In the genomic region with DNA sequence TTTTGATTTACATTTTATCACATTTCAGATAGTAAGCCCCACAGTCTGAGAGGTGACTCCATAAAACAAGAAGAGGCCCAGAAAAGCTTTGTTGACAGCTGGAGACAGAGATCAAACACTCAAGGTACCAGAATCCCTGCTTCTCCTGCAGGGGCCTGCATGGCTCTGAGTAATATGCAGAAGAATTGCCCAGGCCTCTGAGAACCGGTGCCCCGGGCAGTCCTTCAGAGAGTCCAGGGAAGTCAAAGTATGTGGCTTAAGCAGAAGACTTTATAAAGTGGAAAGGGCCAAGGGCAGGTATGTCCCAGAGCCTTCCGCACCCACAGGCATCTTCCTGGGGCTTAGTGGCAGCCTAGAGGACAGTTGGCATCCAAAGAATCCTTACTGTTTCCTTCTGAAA, we compare ENCODE assay signal across 22 cellular contexts. TPM values are rescaled to one million over a fixed set of nuclear protein-coding genes. Genes with fewer than 3 reads are reported as not detected.
"Had no signal": no experiment of that assay in that cellular context is flagged by ENCODE, and none has a peak within 500 bp of the region (broad histone marks: within the 10 kb centered on the region; RNA-seq: fewer than 3 reads in every experiment).

No MANE protein-coding gene starts in this region.

- H3K9me3 ChIP-seq: left lung, right lobe of liver, stomach, thyroid gland had no signal

- H3K4me3 ChIP-seq: left lung, neural progenitor cell, right lobe of liver, stomach, thyroid gland had no signal

- ATAC-seq: effector memory CD8-positive, alpha-beta T cell; left cardiac atrium; naive thymus-derived CD4-positive, alpha-beta T cell; right lobe of liver had no signal

- H3K4me1 ChIP-seq: left lung, neural progenitor cell, parathyroid adenoma, right lobe of liver, thyroid gland had no signal

- H3K27ac ChIP-seq: left lung, neural progenitor cell, parathyroid adenoma, right lobe of liver, stomach, thyroid gland had no signal

- DNase-seq: cortex of kidney; effector memory CD8-positive, alpha-beta T cell; foreskin fibroblast; hypothalamus; immature natural killer cell; left cardiac atrium; left lung; mesendoderm; midbrain; naive thymus-derived CD4-positive, alpha-beta T cell; right lobe of liver; small intestine; stimulated activated CD4-positive, alpha-beta T cell treated with anti-CD3 and anti-CD28 coated beads, Interleukin-12 subunit alpha, Interleukin-12 subunit beta, amount 100 ng/mL, for 4 hours; stimulated activated CD4-positive, alpha-beta T cell treated with anti-CD3 and anti-CD28 coated beads, Interleukin-1b, Interleukin-23, amount 100 ng/mL, for 48 hours; stimulated activated CD4-positive, alpha-beta T cell treated with anti-CD3 and anti-CD28 coated beads, Interleukin-4, amount 100 ng/mL, for 1 hour; stimulated activated CD8-positive, alpha-beta memory T cell treated with anti-CD3 and anti-CD28 coated beads, Interleukin-4, amount 100 ng/mL, for 48 hours; stimulated activated naive CD4-positive, alpha-beta T cell treated with Interleukin-2 at 50 U/mL for 16 hours; stomach; thyroid gland had no signal

- FAIRE-seq: endometrium, small intestine had no signal

- H3K27me3 ChIP-seq: left lung, neural progenitor cell, right lobe of liver, stomach, thyroid gland had no signal

RNA-seq across cellular contexts. Expression of a gene that starts 29.4 kb away (rescaled TPM):
- polyA plus RNA-seq: naive thymus-derived CD4-positive, alpha-beta T cell had no signal
